In genomic region chr16:86077243-86077940, GRCh38 we compare ENCODE assay signal across 20 cellular contexts.
DNase-seq lines count a peak whose midpoint lies in the region; ATAC-seq and TF ChIP-seq lines count a peak whose summit lies in the region.
"Had no signal": no experiment of that assay in that cellular context is flagged by ENCODE, and none has a peak within 500 bp of the region (broad histone marks: within the 10 kb centered on the region; RNA-seq: fewer than 3 reads in every experiment).

No MANE protein-coding gene starts in this region.

- H3K4me3 ChIP-seq in Peyer's patch (no peak overlapping the region), neural progenitor cell (no peak overlapping the region), upper lobe of left lung (no peak overlapping the region), gastrocnemius medialis (no peak overlapping the region)
- H3K4me3 ChIP-seq: SK-N-MC had no signal

- H3K36me3 Mint-ChIP-seq in neural progenitor cell, result no peaks in the 10 kb centered on the region

- H3K27me3 Mint-ChIP-seq in neural progenitor cell (ENCODE audit: insufficient read depth, low read depth), result peaks cover 51% of the 10 kb centered on the region

- TF ChIP-seq CTCF in Peyer's patch (IDR thresholded peaks at IDR 0.05) (no peak), neural progenitor cell (IDR thresholded peaks at IDR 0.05) (no peak), upper lobe of left lung (IDR thresholded peaks at IDR 0.05) (no peak), gastrocnemius medialis (IDR thresholded peaks at IDR 0.05 in 4 of 5, conservative IDR thresholded peaks at IDR 0.05 in 1 of 5) (no peak)

- H3K4me1 ChIP-seq in Peyer's patch (no peaks in the 10 kb centered on the region), neural progenitor cell (peaks cover 19% of the 10 kb centered on the region), upper lobe of left lung (peaks cover 0 to 27% (median 19%) of the 10 kb centered on the region in 4 donors), gastrocnemius medialis (no peaks in the 10 kb centered on the region)

- H3K27me3 ChIP-seq in Peyer's patch (no peaks in the 10 kb centered on the region), neural progenitor cell (peaks cover 23% of the 10 kb centered on the region), upper lobe of left lung (no peaks in the 10 kb centered on the region), gastrocnemius medialis (peaks cover 0 to 33% (median 8%) of the 10 kb centered on the region in 3 donors)

- H3K9me3 ChIP-seq in Peyer's patch, result no peaks in the 10 kb centered on the region
- H3K9me3 ChIP-seq in neural progenitor cell (ENCODE audit: low read depth), result no peaks in the 10 kb centered on the region
- no peaks in the 10 kb centered on the region for H3K9me3 ChIP-seq in upper lobe of left lung
- no peaks in the 10 kb centered on the region for H3K9me3 ChIP-seq in gastrocnemius medialis

- H3K27ac ChIP-seq in Peyer's patch (peak overlapping the region in 2 of 4 donors; percentile 17 to 35), neural progenitor cell (no peak overlapping the region), upper lobe of left lung (peak overlapping the region; percentile 51 to 84 (median 71)), gastrocnemius medialis (no peak overlapping the region)
- H3K27ac ChIP-seq: SK-N-MC had no signal

- TF ChIP-seq POLR2A in Peyer's patch (IDR thresholded peaks at IDR 0.05) (no peak), upper lobe of left lung (IDR thresholded peaks at IDR 0.05) (no peak), gastrocnemius medialis (IDR thresholded peaks at IDR 0.05) (no peak)

- TF ChIP-seq EP300 in upper lobe of left lung (IDR thresholded peaks at IDR 0.05), result no peak

- H3K27ac Mint-ChIP-seq in neural progenitor cell, result no peak overlapping the region
- H3K27ac Mint-ChIP-seq: B cell, IgD-negative memory B cell had no signal

- peak overlapping the region; percentile 25 for H3K4me3 Mint-ChIP-seq in neural progenitor cell
- H3K4me3 Mint-ChIP-seq: B cell, IgD-negative memory B cell had no signal

- no peak overlapping the region for H3K9ac ChIP-seq in neural progenitor cell

- intact Hi-C loops in gastrocnemius medialis (cut with DNase I; ENCODE audit: low total_unique reads), result no loop called here

- H3F3A ChIP-seq in neural progenitor cell (ENCODE audit: low read depth), result peaks cover 15% of the 10 kb centered on the region

- H3K79me2 ChIP-seq in neural progenitor cell (ENCODE audit: low read depth), result no peaks in the 10 kb centered on the region

- DNase-seq in Peyer's patch (peak in 2 of 3 donors; percentile 12 to 40), neural progenitor cell (ENCODE audit: low spot score) (no peak), upper lobe of left lung (no peak), NCI-H510A (lab: John Stamatoyannopoulos, UW) (no peak), gastrocnemius medialis (no peak)
- no peak for DNase-seq in stimulated activated CD4-positive, alpha-beta T cell treated with anti-CD3 and anti-CD28 coated beads, Interleukin-2, amount 100 ng/mL, for 24 hours
- DNase-seq: COR-L47, GF-D8, Kasumi-1, MM.1S, NCI-H1092, NCI-H1436 treated with DMSO at 0.1 percent for 48 hours, NCI-H2081 treated with DMSO at 0.1 percent for 48 hours, NCI-H774, SHP77 had no signal

- WGBS in upper lobe of left lung, 2 donors, result 91 to 93% methylated on average over 17 of the region's 17 CpGs

- H3K4me2 ChIP-seq in neural progenitor cell, result no peak overlapping the region

- no peak overlapping the region for H2AFZ ChIP-seq in neural progenitor cell (replicated peaks)

- in situ Hi-C loops in gastrocnemius medialis (cut with MboI; ENCODE audit: low sequenced_read_pairs in 4 of 4), result loop anchor here in 3 of 4 donors (5.0 to 10.0 kb wide), 3 partner anchors 437 to 447 kb away; partner anchors contain the start of gene FOXF1 (in 1 of the 3)

- peaks cover 3% of the 10 kb centered on the region for H3K9me3 Mint-ChIP-seq in neural progenitor cell
- H3K9me3 Mint-ChIP-seq: IgD-negative memory B cell had no signal

- ATAC-seq in esophagus mucosa (peak; percentile 21), upper lobe of left lung (ENCODE audit: low FRiP score in 2 of 2) (no peak), GM18873 (IDR thresholded peaks at IDR 0.05; ENCODE audit: low FRiP score, unreplicated experiment) (no peak), gastrocnemius medialis (no peak)

- H3K4me1 Mint-ChIP-seq in neural progenitor cell, result peaks cover 25% of the 10 kb centered on the region
- H3K4me1 Mint-ChIP-seq: B cell, IgD-negative memory B cell had no signal

- H3K36me3 ChIP-seq in Peyer's patch (no peaks in the 10 kb centered on the region), neural progenitor cell (no peaks in the 10 kb centered on the region), upper lobe of left lung (no peaks in the 10 kb centered on the region), gastrocnemius medialis (no peaks in the 10 kb centered on the region)

- H4K20me1 ChIP-seq in neural progenitor cell (ENCODE audit: low read depth), result peaks cover 8% of the 10 kb centered on the region

Comparison
In these comparisons a context has a peak if more than half of its experiments do, and no peak if none do; other contexts are left out.
1. DNase-seq: peak in Peyer's patch (2 of 3); none in neural progenitor cell (single experiment), upper lobe of left lung (0 of 2), NCI-H510A (single experiment), stimulated activated CD4-positive, alpha-beta T cell treated with anti-CD3 and anti-CD28 coated beads, Interleukin-2, amount 100 ng/mL, for 24 hours (0 of 2) and gastrocnemius medialis (0 of 2).
2. H3K27ac ChIP-seq: peak in upper lobe of left lung (4 of 4); none in neural progenitor cell (single experiment) and gastrocnemius medialis (0 of 4).